In the genomic region with DNA sequence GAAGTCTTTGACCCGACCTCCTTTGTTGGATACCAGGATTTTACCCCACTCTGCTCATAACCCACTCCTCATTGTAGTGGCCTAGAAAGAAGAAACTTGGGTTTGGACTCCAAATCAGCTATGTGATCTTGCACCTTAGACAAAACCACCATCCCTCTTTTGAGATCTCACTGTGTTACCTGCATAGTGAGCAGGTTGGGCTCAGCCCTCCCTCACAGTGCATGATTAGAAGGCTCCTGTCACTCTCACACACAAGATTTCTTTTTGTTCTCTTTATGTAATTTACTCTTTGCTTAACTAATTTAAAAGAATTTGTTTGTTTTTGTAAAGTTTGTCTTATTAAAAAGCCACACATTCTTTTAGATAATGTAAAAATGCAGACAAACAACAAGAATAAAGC, we compare ENCODE assay signal across 1 cellular context.
TF ChIP-seq lines count a peak whose summit lies in the region.

No MANE protein-coding gene starts in this region.

TF ChIP-seq in GM23338, 12 proteins besides CTCF, POLR2A, EP300 and RAD21 (continued from another document):
- TF ChIP-seq, protein P1, sequence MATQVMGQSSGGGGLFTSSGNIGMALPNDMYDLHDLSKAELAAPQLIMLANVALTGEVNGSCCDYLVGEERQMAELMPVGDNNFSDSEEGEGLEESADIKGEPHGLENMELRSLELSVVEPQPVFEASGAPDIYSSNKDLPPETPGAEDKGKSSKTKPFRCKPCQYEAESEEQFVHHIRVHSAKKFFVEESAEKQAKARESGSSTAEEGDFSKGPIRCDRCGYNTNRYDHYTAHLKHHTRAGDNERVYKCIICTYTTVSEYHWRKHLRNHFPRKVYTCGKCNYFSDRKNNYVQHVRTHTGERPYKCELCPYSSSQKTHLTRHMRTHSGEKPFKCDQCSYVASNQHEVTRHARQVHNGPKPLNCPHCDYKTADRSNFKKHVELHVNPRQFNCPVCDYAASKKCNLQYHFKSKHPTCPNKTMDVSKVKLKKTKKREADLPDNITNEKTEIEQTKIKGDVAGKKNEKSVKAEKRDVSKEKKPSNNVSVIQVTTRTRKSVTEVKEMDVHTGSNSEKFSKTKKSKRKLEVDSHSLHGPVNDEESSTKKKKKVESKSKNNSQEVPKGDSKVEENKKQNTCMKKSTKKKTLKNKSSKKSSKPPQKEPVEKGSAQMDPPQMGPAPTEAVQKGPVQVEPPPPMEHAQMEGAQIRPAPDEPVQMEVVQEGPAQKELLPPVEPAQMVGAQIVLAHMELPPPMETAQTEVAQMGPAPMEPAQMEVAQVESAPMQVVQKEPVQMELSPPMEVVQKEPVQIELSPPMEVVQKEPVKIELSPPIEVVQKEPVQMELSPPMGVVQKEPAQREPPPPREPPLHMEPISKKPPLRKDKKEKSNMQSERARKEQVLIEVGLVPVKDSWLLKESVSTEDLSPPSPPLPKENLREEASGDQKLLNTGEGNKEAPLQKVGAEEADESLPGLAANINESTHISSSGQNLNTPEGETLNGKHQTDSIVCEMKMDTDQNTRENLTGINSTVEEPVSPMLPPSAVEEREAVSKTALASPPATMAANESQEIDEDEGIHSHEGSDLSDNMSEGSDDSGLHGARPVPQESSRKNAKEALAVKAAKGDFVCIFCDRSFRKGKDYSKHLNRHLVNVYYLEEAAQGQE (IDR thresholded peaks at IDR 0.05; ENCODE audit: unreplicated experiment), result no peak
